Comparison of ENCODE assay signal across 26 cellular contexts in genomic region chr4:15851969-15852368, GRCh38.
"Had no signal": no experiment of that assay in that cellular context is flagged by ENCODE, and none has a peak within 500 bp of the region (broad histone marks: within the 10 kb centered on the region; RNA-seq: fewer than 3 reads in every experiment).

No MANE protein-coding gene starts in this region.

- ATAC-seq: left lobe of liver; naive thymus-derived CD4-positive, alpha-beta T cell; sciatic nerve; stimulated activated effector memory CD8-positive, alpha-beta T cell treated with anti-CD3 and anti-CD28 coated beads, Interleukin-12 subunit alpha, Interleukin-12 subunit beta, amount 100 ng/mL, for 72 hours; upper lobe of right lung had no signal

- H3K27me3 ChIP-seq: dorsolateral prefrontal cortex, esophagus squamous epithelium, neural progenitor cell, right atrium auricular region, stomach, testis, transverse colon, upper lobe of right lung, uterus had no signal

- H3K36me3 ChIP-seq: esophagus squamous epithelium, neural progenitor cell, right atrium auricular region, stomach, transverse colon, upper lobe of right lung, uterus had no signal

- H3K4me3 ChIP-seq: dorsolateral prefrontal cortex, esophagus squamous epithelium, neural progenitor cell, right atrium auricular region, smooth muscle cell, stomach, testis, transverse colon, upper lobe of right lung, uterus had no signal

- FAIRE-seq: colon, kidney had no signal

- H3K4me1 ChIP-seq: neural progenitor cell, parathyroid adenoma, right atrium auricular region, stomach, testis, transverse colon, upper lobe of right lung, uterus had no signal

- H3K9me3 ChIP-seq: esophagus squamous epithelium, right atrium auricular region, stomach, testis, transverse colon, upper lobe of right lung, uterus had no signal

- DNase-seq: dorsolateral prefrontal cortex; effector CD4-positive, alpha-beta T cell; esophagus squamous epithelium; foreskin melanocyte; head of caudate nucleus; kidney; mesendoderm; midbrain; naive thymus-derived CD4-positive, alpha-beta T cell; stimulated activated CD4-positive, alpha-beta T cell treated with anti-CD3 and anti-CD28 coated beads, Interleukin-2, amount 100 ng/mL, for 24 hours; stimulated activated CD4-positive, alpha-beta T cell treated with anti-CD3 and anti-CD28 coated beads, Interleukin-4, amount 100 ng/mL, for 24 hours; stimulated activated naive CD4-positive, alpha-beta T cell treated with Interleukin-2 at 50 U/mL for 16 hours; stomach; testis; transverse colon; upper lobe of right lung; uterus had no signal

- H3K27ac ChIP-seq: dorsolateral prefrontal cortex, epithelial cell of prostate, neural progenitor cell, parathyroid adenoma, right atrium auricular region, stomach, testis, transverse colon, upper lobe of right lung, uterus had no signal
